In the genomic region with DNA sequence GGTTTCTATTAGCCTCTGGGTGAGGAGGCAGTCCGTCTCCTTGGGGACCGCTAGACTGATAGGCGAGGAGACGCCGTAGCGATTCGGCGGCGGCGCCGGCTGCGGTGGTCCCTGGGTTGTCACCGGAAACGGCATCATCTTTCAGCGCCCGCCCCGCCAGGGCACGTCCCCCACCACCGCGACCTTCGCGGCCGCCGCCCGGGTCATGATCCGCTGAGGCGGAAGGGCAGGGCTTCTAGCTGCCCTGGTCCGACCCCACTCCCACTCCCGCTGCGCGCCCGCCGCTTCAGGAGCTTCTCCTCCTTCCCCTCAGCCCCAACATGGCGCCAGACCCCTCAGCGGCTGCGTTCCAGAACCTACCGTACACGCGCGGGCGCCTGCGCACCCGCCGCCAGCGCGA, we compare ENCODE assay signal across 8 cellular contexts. TPM values are rescaled to one million over a fixed set of nuclear protein-coding genes. Genes with fewer than 3 reads are reported as not detected.
DNase-seq lines count a peak whose midpoint lies in the region; ATAC-seq and TF ChIP-seq lines count a peak whose summit lies in the region.
"Had no signal": no experiment of that assay in that cellular context is flagged by ENCODE, and none has a peak within 500 bp of the region (broad histone marks: within the 10 kb centered on the region; RNA-seq: fewer than 3 reads in every experiment).

Gene PAPOLB (minus strand): TSS at position 358 of the 400 bp plus-strand sequence. CDS start 220 bp downstream, at position 138.

- peak within 1 kb of the TSS; percentile 41 to 48 for H3K4me3 ChIP-seq in cardiac fibroblast (replicated peaks in 1 of 2; ENCODE audit: low read depth in 2 of 2, low read length in 2 of 2)
- peak within 1 kb of the TSS; percentile 55 for H3K4me3 ChIP-seq in thymus (ENCODE audit: low read length)

- DNase-seq in MV-4-11 (lab: John Stamatoyannopoulos, UW) (peak; percentile 58), cardiac fibroblast (ENCODE audit: low read depth in 2 of 2) (peak in 1 of 2 donors; percentile 8), memory B cell (ENCODE audit: low spot score in 2 of 2) (peak; percentile 19 to 31), COR-L47 (lab: John Stamatoyannopoulos, UW) (no peak), middle frontal gyrus (ENCODE audit: extremely low spot score, low spot score) (no peak), Calu3 (no peak)
- DNase-seq: Kasumi-1 had no signal

- no peak for TF ChIP-seq CTCF in cardiac fibroblast (IDR thresholded peaks at IDR 0.05; ENCODE audit: low read depth, low read length)
- no peak for TF ChIP-seq CTCF in Calu3 (IDR thresholded peaks at IDR 0.05; ENCODE audit: unreplicated experiment)

- peaks cover 5% of the 10 kb centered on the region for H3K27me3 ChIP-seq in thymus (ENCODE audit: control insufficient read depth, insufficient read depth)

- peaks cover 8% of the 10 kb centered on the region for H3K9me3 Mint-ChIP-seq in memory B cell
- H3K9me3 Mint-ChIP-seq in Calu3 (ENCODE audit: low read depth, unreplicated experiment), result peaks cover 16% of the 10 kb centered on the region

- no peak within 1 kb of the TSS for H3K27ac ChIP-seq in thymus (ENCODE audit: low read depth)

- WGBS in thymus, result 21% methylated on average over 46 of the region's 46 CpGs

- ATAC-seq in memory B cell (ENCODE audit: low read depth), result peak; percentile 74

- BruUV-seq in Calu3 (replicated peaks; lab: Mats Ljungman, UMichigan), result no TSS peak

- peak within 1 kb of the TSS; percentile 73 for H3K4me3 Mint-ChIP-seq in memory B cell
- no peak within 1 kb of the TSS for H3K4me3 Mint-ChIP-seq in Calu3 (ENCODE audit: low read depth, unreplicated experiment)

- no peaks in the 10 kb centered on the region for H3K36me3 ChIP-seq in thymus (ENCODE audit: control insufficient read depth, insufficient read depth)

- peaks cover 4% of the 10 kb centered on the region for H3K9me3 ChIP-seq in thymus (ENCODE audit: control insufficient read depth)

- H3K36me3 Mint-ChIP-seq in memory B cell (peaks cover 4% of the 10 kb centered on the region), Calu3 (ENCODE audit: insufficient read depth, unreplicated experiment) (no peaks in the 10 kb centered on the region)

- no peaks in the 10 kb centered on the region for H3K4me1 ChIP-seq in thymus (ENCODE audit: control insufficient read depth, insufficient read depth, low read length)

- H3K4me1 Mint-ChIP-seq in memory B cell, result peaks cover 4% of the 10 kb centered on the region
- no peaks in the 10 kb centered on the region for H3K4me1 Mint-ChIP-seq in Calu3 (ENCODE audit: low read depth, unreplicated experiment)

- peaks cover 27% of the 10 kb centered on the region for H3K27me3 Mint-ChIP-seq in memory B cell
- peaks cover 62% of the 10 kb centered on the region for H3K27me3 Mint-ChIP-seq in Calu3 (ENCODE audit: unreplicated experiment)

- CTCF ChIA-PET in Calu3 (lab: Charles Lee), result no interaction called here

- intact Hi-C loops in Calu3 (cut with micrococcal nuclease; ENCODE audit: unreplicated experiment), result no loop called here

- H3K27ac Mint-ChIP-seq in memory B cell (peak within 1 kb of the TSS; percentile 62), Calu3 (ENCODE audit: unreplicated experiment) (no peak within 1 kb of the TSS)

RNA-seq across cellular contexts. Expression of gene PAPOLB, which starts in this region (rescaled TPM):
- polyA plus RNA-seq in thymus, result 0.02 TPM
- 0.07 TPM in 1 of 2 replicates, not detected in the other for total RNA-seq in Calu3 (2022)

Comparison
In these comparisons a context has a peak if more than half of its experiments do, and no peak if none do; other contexts are left out.
1. DNase-seq: peak in MV-4-11 (single experiment) and memory B cell (2 of 2); none in COR-L47 (single experiment), middle frontal gyrus (single experiment) and Calu3 (single experiment).